ENCODE assay signal across 1 cellular context in the genomic region with DNA sequence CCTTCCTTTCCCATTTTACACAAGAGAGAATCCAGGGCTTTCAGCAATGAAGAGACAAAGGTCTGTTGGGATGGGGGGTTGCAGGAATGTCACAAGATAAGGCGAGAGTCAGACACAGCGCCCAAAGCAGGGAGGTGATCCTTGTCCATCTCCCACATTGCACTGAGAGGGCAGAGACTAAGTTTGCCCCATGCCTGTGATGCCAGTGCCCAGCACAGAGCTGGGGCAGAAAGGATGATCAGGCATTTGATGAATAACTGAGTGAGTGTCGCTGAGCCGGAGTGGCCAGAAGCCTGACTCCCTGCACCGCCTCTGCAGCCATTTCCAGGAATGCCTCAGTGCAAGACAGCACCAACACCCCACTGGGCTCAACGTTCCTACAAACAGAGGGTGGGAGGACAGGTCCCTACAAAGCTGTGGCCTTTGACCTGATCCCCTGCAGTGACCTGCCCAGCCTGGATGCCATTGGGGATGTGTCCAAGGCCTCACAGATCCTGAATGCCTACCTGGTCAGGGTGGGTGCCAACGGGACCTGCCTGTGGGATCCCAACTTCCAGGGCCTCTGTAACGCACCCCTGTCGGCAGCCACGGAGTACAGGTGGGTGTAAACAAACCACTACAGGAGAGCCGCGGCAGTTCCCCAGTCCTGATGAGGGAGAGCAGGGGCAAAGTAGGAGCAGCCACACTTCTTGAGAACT.
A peak's percentile ranks its signal among the peaks of the same experiment; 100 is the strongest.
TF ChIP-seq lines count a peak whose summit lies in the region.

No MANE protein-coding gene starts in this region.

TF ChIP-seq in HepG2, 621 proteins besides CTCF, POLR2A, EP300 and RAD21 (continued from another document and continues in another):
- TF ChIP-seq, protein P1, sequence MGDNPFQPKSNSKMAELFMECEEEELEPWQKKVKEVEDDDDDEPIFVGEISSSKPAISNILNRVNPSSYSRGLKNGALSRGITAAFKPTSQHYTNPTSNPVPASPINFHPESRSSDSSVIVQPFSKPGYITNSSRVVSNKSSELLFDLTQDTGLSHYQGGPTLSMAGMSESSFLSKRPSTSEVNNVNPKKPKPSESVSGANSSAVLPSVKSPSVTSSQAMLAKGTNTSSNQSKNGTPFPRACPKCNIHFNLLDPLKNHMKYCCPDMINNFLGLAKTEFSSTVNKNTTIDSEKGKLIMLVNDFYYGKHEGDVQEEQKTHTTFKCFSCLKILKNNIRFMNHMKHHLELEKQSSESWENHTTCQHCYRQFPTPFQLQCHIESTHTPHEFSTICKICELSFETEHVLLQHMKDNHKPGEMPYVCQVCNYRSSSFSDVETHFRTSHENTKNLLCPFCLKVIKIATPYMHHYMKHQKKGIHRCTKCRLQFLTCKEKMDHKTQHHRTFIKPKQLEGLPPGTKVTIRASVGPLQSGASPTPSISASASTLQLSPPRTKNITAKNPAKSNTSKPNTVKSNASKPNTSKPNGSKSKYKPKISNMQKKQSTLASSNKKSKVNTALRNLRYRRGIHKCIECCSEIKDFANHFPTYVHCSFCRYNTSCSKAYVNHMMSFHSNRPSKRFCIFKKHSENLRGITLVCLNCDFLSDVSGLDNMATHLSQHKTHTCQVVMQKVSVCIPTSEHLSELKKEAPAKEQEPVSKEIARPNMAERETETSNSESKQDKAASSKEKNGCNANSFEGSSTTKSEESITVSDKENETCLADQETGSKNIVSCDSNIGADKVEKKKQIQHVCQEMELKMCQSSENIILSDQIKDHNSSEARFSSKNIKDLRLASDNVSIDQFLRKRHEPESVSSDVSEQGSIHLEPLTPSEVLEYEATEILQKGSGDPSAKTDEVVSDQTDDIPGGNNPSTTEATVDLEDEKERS (CRISPR knock-in tag; IDR thresholded peaks at IDR 0.05), result no peak
- no peak for TF ChIP-seq MYNN (CRISPR knock-in tag; IDR thresholded peaks at IDR 0.05; ENCODE audit: low read depth)
- TF ChIP-seq FOXJ3 (CRISPR knock-in tag; IDR thresholded peaks at IDR 0.05; ENCODE audit: borderline replicate concordance), result no peak
- no peak for TF ChIP-seq ZNF761 (CRISPR knock-in tag; conservative IDR thresholded peaks at IDR 0.05)
- TF ChIP-seq HOXA3 (CRISPR knock-in tag; IDR thresholded peaks at IDR 0.05), result no peak; the same call in 1 of the 2 replicates
- TF ChIP-seq TAF1 (CRISPR knock-in tag; IDR thresholded peaks at IDR 0.05), result peak; percentile 41; the same call in 1 of the 2 replicates
- no peak for TF ChIP-seq MIER3 (CRISPR knock-in tag; IDR thresholded peaks at IDR 0.05; ENCODE audit: borderline replicate concordance)
- no peak for TF ChIP-seq ATAD3A (CRISPR knock-in tag; IDR thresholded peaks at IDR 0.05)
- TF ChIP-seq ZFP1 (CRISPR knock-in tag; IDR thresholded peaks at IDR 0.05), result no peak
- TF ChIP-seq MED8 (CRISPR knock-in tag; IDR thresholded peaks at IDR 0.05; ENCODE audit: insufficient replicate concordance), result no peak
- TF ChIP-seq, protein P2, sequence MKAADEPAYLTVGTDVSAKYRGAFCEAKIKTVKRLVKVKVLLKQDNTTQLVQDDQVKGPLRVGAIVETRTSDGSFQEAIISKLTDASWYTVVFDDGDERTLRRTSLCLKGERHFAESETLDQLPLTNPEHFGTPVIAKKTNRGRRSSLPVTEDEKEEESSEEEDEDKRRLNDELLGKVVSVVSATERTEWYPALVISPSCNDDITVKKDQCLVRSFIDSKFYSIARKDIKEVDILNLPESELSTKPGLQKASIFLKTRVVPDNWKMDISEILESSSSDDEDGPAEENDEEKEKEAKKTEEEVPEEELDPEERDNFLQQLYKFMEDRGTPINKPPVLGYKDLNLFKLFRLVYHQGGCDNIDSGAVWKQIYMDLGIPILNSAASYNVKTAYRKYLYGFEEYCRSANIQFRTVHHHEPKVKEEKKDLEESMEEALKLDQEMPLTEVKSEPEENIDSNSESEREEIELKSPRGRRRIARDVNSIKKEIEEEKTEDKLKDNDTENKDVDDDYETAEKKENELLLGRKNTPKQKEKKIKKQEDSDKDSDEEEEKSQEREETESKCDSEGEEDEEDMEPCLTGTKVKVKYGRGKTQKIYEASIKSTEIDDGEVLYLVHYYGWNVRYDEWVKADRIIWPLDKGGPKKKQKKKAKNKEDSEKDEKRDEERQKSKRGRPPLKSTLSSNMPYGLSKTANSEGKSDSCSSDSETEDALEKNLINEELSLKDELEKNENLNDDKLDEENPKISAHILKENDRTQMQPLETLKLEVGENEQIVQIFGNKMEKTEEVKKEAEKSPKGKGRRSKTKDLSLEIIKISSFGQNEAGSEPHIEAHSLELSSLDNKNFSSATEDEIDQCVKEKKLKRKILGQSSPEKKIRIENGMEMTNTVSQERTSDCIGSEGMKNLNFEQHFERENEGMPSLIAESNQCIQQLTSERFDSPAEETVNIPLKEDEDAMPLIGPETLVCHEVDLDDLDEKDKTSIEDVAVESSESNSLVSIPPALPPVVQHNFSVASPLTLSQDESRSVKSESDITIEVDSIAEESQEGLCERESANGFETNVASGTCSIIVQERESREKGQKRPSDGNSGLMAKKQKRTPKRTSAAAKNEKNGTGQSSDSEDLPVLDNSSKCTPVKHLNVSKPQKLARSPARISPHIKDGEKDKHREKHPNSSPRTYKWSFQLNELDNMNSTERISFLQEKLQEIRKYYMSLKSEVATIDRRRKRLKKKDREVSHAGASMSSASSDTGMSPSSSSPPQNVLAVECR (CRISPR knock-in tag; IDR thresholded peaks at IDR 0.05; ENCODE audit: borderline replicate concordance), result no peak
- TF ChIP-seq THAP8 (CRISPR knock-in tag; IDR thresholded peaks at IDR 0.05; ENCODE audit: borderline replicate concordance), result no peak
- TF ChIP-seq TFDP1 (CRISPR knock-in tag; IDR thresholded peaks at IDR 0.05; ENCODE audit: borderline replicate concordance), result no peak
- no peak for TF ChIP-seq KAT8 (CRISPR knock-in tag; IDR thresholded peaks at IDR 0.05)
- peak; percentile 43; the same call in 1 of the 2 replicates for TF ChIP-seq MAX (IDR thresholded peaks at IDR 0.05)
- no peak for TF ChIP-seq ZNF749 (CRISPR knock-in tag; IDR thresholded peaks at IDR 0.05; ENCODE audit: borderline replicate concordance)
- no peak for TF ChIP-seq ZNF83 (CRISPR knock-in tag; IDR thresholded peaks at IDR 0.05; ENCODE audit: borderline replicate concordance)
- no peak; the same call in none of the 2 replicates for TF ChIP-seq REPIN1 (CRISPR knock-in tag; IDR thresholded peaks at IDR 0.05; ENCODE audit: borderline replicate concordance, low read depth)
- no peak; the same call in 1 of the 2 replicates for TF ChIP-seq CREM (IDR thresholded peaks at IDR 0.05)
- TF ChIP-seq CREM (CRISPR knock-in tag; IDR thresholded peaks at IDR 0.05), result no peak
- no peak; the same call in 1 of the 2 replicates for TF ChIP-seq BCL6 (CRISPR knock-in tag; IDR thresholded peaks at IDR 0.05)
- TF ChIP-seq ZNF607 (CRISPR knock-in tag; IDR thresholded peaks at IDR 0.05; ENCODE audit: borderline replicate concordance), result no peak
- TF ChIP-seq ZEB1 (IDR thresholded peaks at IDR 0.05; ENCODE audit: insufficient replicate concordance, low read depth), result no peak
- no peak for TF ChIP-seq HDAC1 (CRISPR knock-in tag; IDR thresholded peaks at IDR 0.05)
- no peak; the same call in 1 of the 2 replicates for TF ChIP-seq RXRB (CRISPR knock-in tag; IDR thresholded peaks at IDR 0.05; ENCODE audit: borderline replicate concordance)
- TF ChIP-seq, protein P3, sequence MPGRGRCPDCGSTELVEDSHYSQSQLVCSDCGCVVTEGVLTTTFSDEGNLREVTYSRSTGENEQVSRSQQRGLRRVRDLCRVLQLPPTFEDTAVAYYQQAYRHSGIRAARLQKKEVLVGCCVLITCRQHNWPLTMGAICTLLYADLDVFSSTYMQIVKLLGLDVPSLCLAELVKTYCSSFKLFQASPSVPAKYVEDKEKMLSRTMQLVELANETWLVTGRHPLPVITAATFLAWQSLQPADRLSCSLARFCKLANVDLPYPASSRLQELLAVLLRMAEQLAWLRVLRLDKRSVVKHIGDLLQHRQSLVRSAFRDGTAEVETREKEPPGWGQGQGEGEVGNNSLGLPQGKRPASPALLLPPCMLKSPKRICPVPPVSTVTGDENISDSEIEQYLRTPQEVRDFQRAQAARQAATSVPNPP (CRISPR knock-in tag; IDR thresholded peaks at IDR 0.05), result no peak
- TF ChIP-seq YEATS2 (CRISPR knock-in tag; IDR thresholded peaks at IDR 0.05; ENCODE audit: borderline replicate concordance), result no peak
- no peak for TF ChIP-seq MXD1 (CRISPR knock-in tag; IDR thresholded peaks at IDR 0.05)
- TF ChIP-seq ZNF737 (CRISPR knock-in tag; IDR thresholded peaks at IDR 0.05; ENCODE audit: borderline replicate concordance), result no peak
- no peak for TF ChIP-seq ZNF256 (CRISPR knock-in tag; conservative IDR thresholded peaks at IDR 0.05)
- 0 out of 2 replicates have a peak, but pooled peaks have one; percentile 42 for TF ChIP-seq ZNF296 (CRISPR knock-in tag; conservative IDR thresholded peaks at IDR 0.05)
- no peak for TF ChIP-seq MXD4 (CRISPR knock-in tag; IDR thresholded peaks at IDR 0.05)
- TF ChIP-seq THYN1 (CRISPR knock-in tag; IDR thresholded peaks at IDR 0.05; ENCODE audit: borderline replicate concordance, low read depth), result no peak
- TF ChIP-seq, protein P4, sequence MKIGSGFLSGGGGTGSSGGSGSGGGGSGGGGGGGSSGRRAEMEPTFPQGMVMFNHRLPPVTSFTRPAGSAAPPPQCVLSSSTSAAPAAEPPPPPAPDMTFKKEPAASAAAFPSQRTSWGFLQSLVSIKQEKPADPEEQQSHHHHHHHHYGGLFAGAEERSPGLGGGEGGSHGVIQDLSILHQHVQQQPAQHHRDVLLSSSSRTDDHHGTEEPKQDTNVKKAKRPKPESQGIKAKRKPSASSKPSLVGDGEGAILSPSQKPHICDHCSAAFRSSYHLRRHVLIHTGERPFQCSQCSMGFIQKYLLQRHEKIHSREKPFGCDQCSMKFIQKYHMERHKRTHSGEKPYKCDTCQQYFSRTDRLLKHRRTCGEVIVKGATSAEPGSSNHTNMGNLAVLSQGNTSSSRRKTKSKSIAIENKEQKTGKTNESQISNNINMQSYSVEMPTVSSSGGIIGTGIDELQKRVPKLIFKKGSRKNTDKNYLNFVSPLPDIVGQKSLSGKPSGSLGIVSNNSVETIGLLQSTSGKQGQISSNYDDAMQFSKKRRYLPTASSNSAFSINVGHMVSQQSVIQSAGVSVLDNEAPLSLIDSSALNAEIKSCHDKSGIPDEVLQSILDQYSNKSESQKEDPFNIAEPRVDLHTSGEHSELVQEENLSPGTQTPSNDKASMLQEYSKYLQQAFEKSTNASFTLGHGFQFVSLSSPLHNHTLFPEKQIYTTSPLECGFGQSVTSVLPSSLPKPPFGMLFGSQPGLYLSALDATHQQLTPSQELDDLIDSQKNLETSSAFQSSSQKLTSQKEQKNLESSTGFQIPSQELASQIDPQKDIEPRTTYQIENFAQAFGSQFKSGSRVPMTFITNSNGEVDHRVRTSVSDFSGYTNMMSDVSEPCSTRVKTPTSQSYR (CRISPR knock-in tag; IDR thresholded peaks at IDR 0.05; ENCODE audit: borderline replicate concordance), result peak; percentile 82
- TF ChIP-seq TERF1 (CRISPR knock-in tag; IDR thresholded peaks at IDR 0.05), result no peak
- peak; percentile 35; the same call in 1 of the 2 replicates for TF ChIP-seq ZBTB7B (CRISPR knock-in tag; IDR thresholded peaks at IDR 0.05)
- TF ChIP-seq ZNF205 (CRISPR knock-in tag; IDR thresholded peaks at IDR 0.05), result no peak
- no peak; the same call in 1 of the 2 replicates for TF ChIP-seq SRY (CRISPR knock-in tag; IDR thresholded peaks at IDR 0.05)
- TF ChIP-seq SRSF1 (optimal IDR thresholded peaks at IDR 0.05; ENCODE audit: low read depth, low read length), result no peak
- TF ChIP-seq PATZ1 (CRISPR knock-in tag; IDR thresholded peaks at IDR 0.05), result peak; percentile 64
- TF ChIP-seq MIER2 (CRISPR knock-in tag; IDR thresholded peaks at IDR 0.05), result no peak
- no peak for TF ChIP-seq REL (CRISPR knock-in tag; conservative IDR thresholded peaks at IDR 0.05)
- no peak for TF ChIP-seq CBX1 (IDR thresholded peaks at IDR 0.05; ENCODE audit: low read depth)
- TF ChIP-seq ZBTB21 (CRISPR knock-in tag; IDR thresholded peaks at IDR 0.05), result no peak
